ENCODE assay signal across 8 cellular contexts in the genomic region with DNA sequence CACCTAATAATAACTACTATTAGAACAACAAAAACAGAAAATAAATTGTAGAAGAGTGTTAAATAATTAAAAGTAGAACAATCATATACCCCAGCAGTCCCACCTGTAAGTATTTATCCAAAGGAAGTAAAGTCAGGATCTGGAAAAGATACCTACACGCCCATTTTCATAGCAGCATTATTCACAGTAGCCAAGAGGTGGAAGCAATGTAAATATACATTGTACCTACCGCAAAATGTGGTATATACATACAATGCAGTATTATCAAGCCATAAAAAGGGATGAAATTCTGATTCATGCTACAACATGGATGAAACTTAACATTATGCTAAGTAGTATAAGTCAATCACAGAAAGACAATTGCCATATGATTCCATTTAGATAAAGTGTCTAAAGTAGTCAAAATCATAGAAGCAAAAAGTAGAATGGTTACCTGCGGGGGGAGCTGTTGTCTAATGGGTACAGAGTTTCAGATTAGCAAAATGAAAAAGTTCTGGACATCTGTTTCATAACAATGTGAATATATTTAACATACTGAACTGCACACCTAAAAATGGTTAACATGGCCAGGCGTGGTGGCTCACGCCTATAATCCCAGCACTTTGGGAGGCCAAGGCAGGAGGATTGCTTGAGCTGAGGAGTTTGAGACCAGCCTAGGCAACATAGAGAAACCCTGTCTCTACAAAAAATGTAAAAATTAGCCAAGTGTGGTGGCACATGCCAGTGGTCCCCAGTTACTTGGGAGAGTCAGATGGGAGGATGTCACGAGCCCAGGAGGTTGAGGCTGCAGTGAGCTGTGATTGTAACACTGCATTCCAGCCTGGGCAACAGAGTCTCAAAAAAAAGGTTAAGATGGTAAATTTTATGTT. TPM values are rescaled to one million over a fixed set of nuclear protein-coding genes. Genes with fewer than 3 reads are reported as not detected.
DNase-seq lines count a peak whose midpoint lies in the region; ATAC-seq, FAIRE-seq and TF ChIP-seq lines count a peak whose summit lies in the region.

No MANE protein-coding gene starts in this region.

- H3K9me3 Mint-ChIP-seq in stimulated activated effector memory CD8-positive, alpha-beta T cell treated with anti-CD3 and anti-CD28 coated beads, Interleukin-12 subunit alpha, Interleukin-12 subunit beta, amount 100 ng/mL, for 72 hours = no peaks in the 10 kb centered on the region

- DNase-seq in MV-4-11 (lab: John Stamatoyannopoulos, UW) = peak; percentile 63
- peak; percentile 67 for DNase-seq in astrocyte of the hippocampus (ENCODE audit: low read depth, low spot score)
- no peak for DNase-seq in kidney
- peak; percentile 28 to 76 for DNase-seq in stimulated activated effector memory CD8-positive, alpha-beta T cell treated with anti-CD3 and anti-CD28 coated beads, Interleukin-12 subunit alpha, Interleukin-12 subunit beta, amount 100 ng/mL, for 72 hours (ENCODE audit: low spot score in 2 of 2)
- no peak for DNase-seq in HuH-7.5 (ENCODE audit: low spot score)

- peak; percentile 78 for ATAC-seq in stimulated activated effector memory CD8-positive, alpha-beta T cell treated with anti-CD3 and anti-CD28 coated beads, Interleukin-12 subunit alpha, Interleukin-12 subunit beta, amount 100 ng/mL, for 72 hours
- no peak for ATAC-seq in HG03442 (IDR thresholded peaks at IDR 0.05; ENCODE audit: unreplicated experiment)

- peak; percentile 49 for FAIRE-seq in kidney (lab: Jason Lieb, UNC)

- TF ChIP-seq CTCF in GM12873 (IDR thresholded peaks at IDR 0.05; ENCODE audit: insufficient read depth, low read depth, low read length, missing control alignments) (peak; percentile 60), SU-DHL-6 (IDR thresholded peaks at IDR 0.05; ENCODE audit: insufficient read depth, low read length, poor library complexity, severe bottlenecking) (peak; percentile 80), kidney (IDR thresholded peaks at IDR 0.05; ENCODE audit: borderline replicate concordance, extremely low read depth, insufficient read depth) (peak; percentile 55)

- H3K9me2 ChIP-seq in SU-DHL-6 (replicated peaks; ENCODE audit: insufficient read depth, low read length) = no peaks in the 10 kb centered on the region

- H3K79me2 ChIP-seq in SU-DHL-6 (ENCODE audit: insufficient read depth, low read length) = no peaks in the 10 kb centered on the region

- H3K27me3 ChIP-seq in SU-DHL-6 (ENCODE audit: low read length) = no peaks in the 10 kb centered on the region

- no peak overlapping the region for H3K27ac Mint-ChIP-seq in stimulated activated effector memory CD8-positive, alpha-beta T cell treated with anti-CD3 and anti-CD28 coated beads, Interleukin-12 subunit alpha, Interleukin-12 subunit beta, amount 100 ng/mL, for 72 hours

- no peaks in the 10 kb centered on the region for H3K4me1 ChIP-seq in kidney (ENCODE audit: control insufficient read depth in 1 of 2, insufficient read depth in 1 of 2, low read depth in 1 of 2, low read length in 2 of 2)

- H3K4me2 ChIP-seq in SU-DHL-6 (ENCODE audit: low read depth, low read length, poor library complexity, severe bottlenecking) = no peak overlapping the region

- H3K9me3 ChIP-seq in SU-DHL-6 (ENCODE audit: insufficient read depth, low read length) (no peaks in the 10 kb centered on the region), kidney (ENCODE audit: control insufficient read depth in 1 of 2, low read length in 2 of 2) (no peaks in the 10 kb centered on the region)

- H3K9ac ChIP-seq in SU-DHL-6 (ENCODE audit: low read length) (no peak overlapping the region), kidney (ENCODE audit: low read length in 2 of 2) (no peak overlapping the region)

- H3K27ac ChIP-seq in SU-DHL-6 (ENCODE audit: low read depth, low read length) = no peak overlapping the region
- H3K27ac ChIP-seq in kidney (ENCODE audit: low read depth in 2 of 2, low read length in 2 of 2) = no peak overlapping the region

- H3K4me3 ChIP-seq in SU-DHL-6 (ENCODE audit: insufficient read depth, low read length, poor library complexity, severe bottlenecking) (no peak overlapping the region), kidney (ENCODE audit: low read length in 2 of 2) (no peak overlapping the region)

- no peaks in the 10 kb centered on the region for H3K36me3 Mint-ChIP-seq in stimulated activated effector memory CD8-positive, alpha-beta T cell treated with anti-CD3 and anti-CD28 coated beads, Interleukin-12 subunit alpha, Interleukin-12 subunit beta, amount 100 ng/mL, for 72 hours

- no peaks in the 10 kb centered on the region for H3F3A ChIP-seq in SU-DHL-6 (ENCODE audit: insufficient read depth)

- no peak overlapping the region for H3K4me3 Mint-ChIP-seq in stimulated activated effector memory CD8-positive, alpha-beta T cell treated with anti-CD3 and anti-CD28 coated beads, Interleukin-12 subunit alpha, Interleukin-12 subunit beta, amount 100 ng/mL, for 72 hours

- peaks cover 9% of the 10 kb centered on the region for H3K4me1 Mint-ChIP-seq in stimulated activated effector memory CD8-positive, alpha-beta T cell treated with anti-CD3 and anti-CD28 coated beads, Interleukin-12 subunit alpha, Interleukin-12 subunit beta, amount 100 ng/mL, for 72 hours

- no peaks in the 10 kb centered on the region for H3K36me3 ChIP-seq in SU-DHL-6 (ENCODE audit: low read length)
- no peaks in the 10 kb centered on the region for H3K36me3 ChIP-seq in kidney (ENCODE audit: control insufficient read depth in 1 of 2, insufficient read depth in 2 of 2, low read length in 2 of 2)

- no peaks in the 10 kb centered on the region for H4K20me1 ChIP-seq in SU-DHL-6 (ENCODE audit: low read depth, low read length)

- no peak overlapping the region for H2AFZ ChIP-seq in SU-DHL-6 (ENCODE audit: low read depth, low read length, severe bottlenecking)

- intact Hi-C loops in kidney (cut with DNase I) = loop anchor here (10.0 kb wide), 2 partner anchors 257 to 547 kb away; a partner anchor contains a TSS

RNA-seq across cellular contexts. Expression of a gene that starts 6.0 kb away (rescaled TPM):
- 105 TPM for total RNA-seq in kidney
- 138 TPM for polyA plus RNA-seq in kidney (ENCODE audit: insufficient read depth, low read depth, low replicate concordance)

RNA-seq across cellular contexts. Expression of a gene that starts 14.4 kb away (rescaled TPM):
- 62.0 TPM for total RNA-seq in kidney
- 83.6 TPM for polyA plus RNA-seq in kidney (ENCODE audit: insufficient read depth, low read depth, low replicate concordance)

RNA-seq across cellular contexts. Expression of a gene that starts 18.4 kb away (rescaled TPM):
- 132 TPM for total RNA-seq in kidney
- polyA plus RNA-seq in kidney (ENCODE audit: insufficient read depth, low read depth, low replicate concordance) = 108 TPM

RNA-seq across cellular contexts. Expression of a gene that starts 46.9 kb away (rescaled TPM):
- 0.88 TPM for total RNA-seq in kidney
- 2.4 TPM for polyA plus RNA-seq in kidney (ENCODE audit: insufficient read depth, low read depth, low replicate concordance)

Comparison
In these comparisons a context has a peak if more than half of its experiments do, and no peak if none do; other contexts are left out.
1. DNase-seq: peak in MV-4-11 (single experiment), astrocyte of the hippocampus (single experiment) and stimulated activated effector memory CD8-positive, alpha-beta T cell treated with anti-CD3 and anti-CD28 coated beads, Interleukin-12 subunit alpha, Interleukin-12 subunit beta, amount 100 ng/mL, for 72 hours (2 of 2); none in kidney (single experiment) and HuH-7.5 (single experiment).
2. Peak in every context shown above with its lines, with median percentiles within 50 percentile points of each other: CTCF ChIP-seq.